1 cellular context compared by ENCODE assay signal in the genomic region with DNA sequence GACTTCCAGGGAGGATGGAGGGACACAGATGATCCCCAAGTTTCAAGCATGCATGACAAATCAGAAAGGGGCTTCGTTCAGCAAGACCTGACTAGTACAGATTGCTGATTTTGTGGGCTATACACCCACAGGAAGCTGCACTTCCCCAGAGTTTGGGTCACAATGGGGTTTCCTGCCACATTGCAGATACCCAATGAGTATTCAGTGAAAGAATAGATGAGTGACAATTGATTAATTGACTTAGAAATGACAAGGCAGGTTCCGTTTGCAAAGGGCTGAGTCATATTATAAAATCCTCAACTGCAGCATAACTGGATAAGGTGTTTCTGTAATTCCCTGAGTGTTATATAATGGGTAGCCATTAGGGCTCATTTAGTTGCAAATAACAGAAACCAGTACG.
TF ChIP-seq lines count a peak whose summit lies in the region.

No MANE protein-coding gene starts in this region.

TF ChIP-seq in K562, 482 proteins besides CTCF, POLR2A, EP300 and RAD21 (continued from another document and continues in another):
- TF ChIP-seq, protein P1, sequence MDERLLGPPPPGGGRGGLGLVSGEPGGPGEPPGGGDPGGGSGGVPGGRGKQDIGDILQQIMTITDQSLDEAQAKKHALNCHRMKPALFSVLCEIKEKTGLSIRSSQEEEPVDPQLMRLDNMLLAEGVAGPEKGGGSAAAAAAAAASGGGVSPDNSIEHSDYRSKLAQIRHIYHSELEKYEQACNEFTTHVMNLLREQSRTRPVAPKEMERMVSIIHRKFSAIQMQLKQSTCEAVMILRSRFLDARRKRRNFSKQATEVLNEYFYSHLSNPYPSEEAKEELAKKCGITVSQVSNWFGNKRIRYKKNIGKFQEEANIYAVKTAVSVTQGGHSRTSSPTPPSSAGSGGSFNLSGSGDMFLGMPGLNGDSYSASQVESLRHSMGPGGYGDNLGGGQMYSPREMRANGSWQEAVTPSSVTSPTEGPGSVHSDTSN (CRISPR knock-in tag; IDR thresholded peaks at IDR 0.05; ENCODE audit: low read depth): no peak
- TF ChIP-seq, protein P1 (tag; conservative IDR thresholded peaks at IDR 0.05; ENCODE audit: low read depth): peak; percentile 85
- TF ChIP-seq RB1 (IDR thresholded peaks at IDR 0.05; ENCODE audit: low read depth): no peak
- TF ChIP-seq ZFPM2 (CRISPR knock-in tag; IDR thresholded peaks at IDR 0.05): no peak
- TF ChIP-seq, protein P2, sequence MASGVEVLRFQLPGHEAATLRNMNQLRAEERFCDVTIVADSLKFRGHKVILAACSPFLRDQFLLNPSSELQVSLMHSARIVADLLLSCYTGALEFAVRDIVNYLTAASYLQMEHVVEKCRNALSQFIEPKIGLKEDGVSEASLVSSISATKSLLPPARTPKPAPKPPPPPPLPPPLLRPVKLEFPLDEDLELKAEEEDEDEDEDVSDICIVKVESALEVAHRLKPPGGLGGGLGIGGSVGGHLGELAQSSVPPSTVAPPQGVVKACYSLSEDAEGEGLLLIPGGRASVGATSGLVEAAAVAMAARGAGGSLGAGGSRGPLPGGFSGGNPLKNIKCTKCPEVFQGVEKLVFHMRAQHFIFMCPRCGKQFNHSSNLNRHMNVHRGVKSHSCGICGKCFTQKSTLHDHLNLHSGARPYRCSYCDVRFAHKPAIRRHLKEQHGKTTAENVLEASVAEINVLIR (CRISPR knock-in tag; IDR thresholded peaks at IDR 0.05): no peak
- TF ChIP-seq FOSL1 (tag; conservative IDR thresholded peaks at IDR 0.05): no peak
- TF ChIP-seq TCFL5 (CRISPR knock-in tag; conservative IDR thresholded peaks at IDR 0.05): no peak
- TF ChIP-seq GABPB2 (CRISPR knock-in tag; conservative IDR thresholded peaks at IDR 0.05): no peak
- TF ChIP-seq TGIF2 (CRISPR knock-in tag; IDR thresholded peaks at IDR 0.05): no peak
- TF ChIP-seq ZNF589 (CRISPR knock-in tag; IDR thresholded peaks at IDR 0.05; ENCODE audit: low read depth): no peak
- no peak for TF ChIP-seq ZSCAN32 (CRISPR knock-in tag; IDR thresholded peaks at IDR 0.05)
- no peak for TF ChIP-seq ZEB2 (IDR thresholded peaks at IDR 0.05)
- TF ChIP-seq NFE2 (IDR thresholded peaks at IDR 0.05; ENCODE audit: low read depth): peak; percentile 82
- TF ChIP-seq, protein P3, sequence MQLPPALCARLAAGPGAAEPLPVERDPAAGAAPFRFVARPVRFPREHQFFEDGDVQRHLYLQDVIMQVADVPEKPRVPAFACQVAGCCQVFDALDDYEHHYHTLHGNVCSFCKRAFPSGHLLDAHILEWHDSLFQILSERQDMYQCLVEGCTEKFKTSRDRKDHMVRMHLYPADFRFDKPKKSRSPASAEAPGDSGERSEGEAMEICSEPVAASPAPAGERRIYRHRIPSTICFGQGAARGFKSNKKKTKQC (CRISPR knock-in tag; IDR thresholded peaks at IDR 0.05): no peak
- no peak for TF ChIP-seq MXD1 (CRISPR knock-in tag; IDR thresholded peaks at IDR 0.05; ENCODE audit: borderline replicate concordance, poor library complexity, severe bottlenecking)
- TF ChIP-seq CREM (IDR thresholded peaks at IDR 0.05; ENCODE audit: low read depth): no peak
- TF ChIP-seq CREB1 (IDR thresholded peaks at IDR 0.05): no peak
- no peak for TF ChIP-seq CREB1 (CRISPR knock-in tag; IDR thresholded peaks at IDR 0.05)
- no peak for TF ChIP-seq ARHGAP35 (IDR thresholded peaks at IDR 0.05; ENCODE audit: partially characterized antibody)
- TF ChIP-seq ZNF778 (CRISPR knock-in tag; IDR thresholded peaks at IDR 0.05): no peak
- peak; percentile 74 for TF ChIP-seq PKNOX1 (IDR thresholded peaks at IDR 0.05)
- TF ChIP-seq, protein P4, sequence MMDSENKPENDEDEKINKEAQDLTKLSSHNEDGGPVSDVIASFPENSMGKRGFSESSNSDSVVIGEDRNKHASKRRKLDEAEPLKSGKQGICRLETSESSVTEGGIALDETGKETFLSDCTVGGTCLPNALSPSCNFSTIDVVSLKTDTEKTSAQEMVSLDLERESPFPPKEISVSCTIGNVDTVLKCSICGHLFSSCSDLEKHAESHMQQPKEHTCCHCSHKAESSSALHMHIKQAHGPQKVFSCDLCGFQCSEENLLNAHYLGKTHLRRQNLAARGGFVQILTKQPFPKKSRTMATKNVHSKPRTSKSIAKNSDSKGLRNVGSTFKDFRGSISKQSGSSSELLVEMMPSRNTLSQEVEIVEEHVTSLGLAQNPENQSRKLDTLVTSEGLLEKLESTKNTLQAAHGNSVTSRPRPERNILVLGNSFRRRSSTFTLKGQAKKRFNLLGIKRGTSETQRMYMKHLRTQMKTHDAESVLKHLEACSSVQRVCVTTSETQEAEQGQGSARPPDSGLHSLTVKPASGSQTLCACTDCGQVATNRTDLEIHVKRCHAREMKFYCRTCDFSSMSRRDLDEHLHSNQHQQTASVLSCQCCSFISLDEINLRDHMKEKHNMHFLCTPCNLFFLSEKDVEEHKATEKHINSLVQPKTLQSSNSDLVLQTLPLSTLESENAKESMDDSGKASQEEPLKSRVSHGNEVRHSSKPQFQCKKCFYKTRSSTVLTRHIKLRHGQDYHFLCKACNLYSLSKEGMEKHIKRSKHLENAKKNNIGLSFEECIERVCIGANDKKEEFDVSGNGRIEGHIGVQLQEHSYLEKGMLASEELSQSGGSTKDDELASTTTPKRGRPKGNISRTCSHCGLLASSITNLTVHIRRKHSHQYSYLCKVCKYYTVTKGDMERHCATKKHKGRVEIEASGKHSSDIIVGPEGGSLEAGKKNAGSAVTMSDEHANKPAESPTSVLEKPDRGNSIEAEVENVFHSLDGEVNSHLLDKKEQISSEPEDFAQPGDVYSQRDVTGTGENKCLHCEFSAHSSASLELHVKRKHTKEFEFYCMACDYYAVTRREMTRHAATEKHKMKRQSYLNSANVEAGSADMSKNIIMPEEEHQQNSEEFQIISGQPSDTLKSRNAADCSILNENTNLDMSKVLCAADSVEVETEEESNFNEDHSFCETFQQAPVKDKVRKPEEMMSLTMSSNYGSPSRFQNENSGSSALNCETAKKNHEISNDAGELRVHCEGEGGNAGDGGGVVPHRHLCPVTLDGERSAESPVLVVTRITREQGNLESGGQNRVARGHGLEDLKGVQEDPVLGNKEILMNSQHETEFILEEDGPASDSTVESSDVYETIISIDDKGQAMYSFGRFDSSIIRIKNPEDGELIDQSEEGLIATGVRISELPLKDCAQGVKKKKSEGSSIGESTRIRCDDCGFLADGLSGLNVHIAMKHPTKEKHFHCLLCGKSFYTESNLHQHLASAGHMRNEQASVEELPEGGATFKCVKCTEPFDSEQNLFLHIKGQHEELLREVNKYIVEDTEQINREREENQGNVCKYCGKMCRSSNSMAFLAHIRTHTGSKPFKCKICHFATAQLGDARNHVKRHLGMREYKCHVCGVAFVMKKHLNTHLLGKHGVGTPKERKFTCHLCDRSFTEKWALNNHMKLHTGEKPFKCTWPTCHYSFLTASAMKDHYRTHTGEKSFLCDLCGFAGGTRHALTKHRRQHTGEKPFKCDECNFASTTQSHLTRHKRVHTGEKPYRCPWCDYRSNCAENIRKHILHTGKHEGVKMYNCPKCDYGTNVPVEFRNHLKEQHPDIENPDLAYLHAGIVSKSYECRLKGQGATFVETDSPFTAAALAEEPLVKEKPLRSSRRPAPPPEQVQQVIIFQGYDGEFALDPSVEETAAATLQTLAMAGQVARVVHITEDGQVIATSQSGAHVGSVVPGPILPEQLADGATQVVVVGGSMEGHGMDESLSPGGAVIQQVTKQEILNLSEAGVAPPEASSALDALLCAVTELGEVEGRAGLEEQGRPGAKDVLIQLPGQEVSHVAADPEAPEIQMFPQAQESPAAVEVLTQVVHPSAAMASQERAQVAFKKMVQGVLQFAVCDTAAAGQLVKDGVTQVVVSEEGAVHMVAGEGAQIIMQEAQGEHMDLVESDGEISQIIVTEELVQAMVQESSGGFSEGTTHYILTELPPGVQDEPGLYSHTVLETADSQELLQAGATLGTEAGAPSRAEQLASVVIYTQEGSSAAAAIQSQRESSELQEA (IDR thresholded peaks at IDR 0.05; ENCODE audit: low read depth): no peak
- TF ChIP-seq ZNF143 (CRISPR knock-in tag; IDR thresholded peaks at IDR 0.05): no peak
- TF ChIP-seq ZNF785 (CRISPR knock-in tag; IDR thresholded peaks at IDR 0.05): no peak
- no peak for TF ChIP-seq PTBP1 (IDR thresholded peaks at IDR 0.05; ENCODE audit: low read depth, low read length)
- TF ChIP-seq, protein P5, sequence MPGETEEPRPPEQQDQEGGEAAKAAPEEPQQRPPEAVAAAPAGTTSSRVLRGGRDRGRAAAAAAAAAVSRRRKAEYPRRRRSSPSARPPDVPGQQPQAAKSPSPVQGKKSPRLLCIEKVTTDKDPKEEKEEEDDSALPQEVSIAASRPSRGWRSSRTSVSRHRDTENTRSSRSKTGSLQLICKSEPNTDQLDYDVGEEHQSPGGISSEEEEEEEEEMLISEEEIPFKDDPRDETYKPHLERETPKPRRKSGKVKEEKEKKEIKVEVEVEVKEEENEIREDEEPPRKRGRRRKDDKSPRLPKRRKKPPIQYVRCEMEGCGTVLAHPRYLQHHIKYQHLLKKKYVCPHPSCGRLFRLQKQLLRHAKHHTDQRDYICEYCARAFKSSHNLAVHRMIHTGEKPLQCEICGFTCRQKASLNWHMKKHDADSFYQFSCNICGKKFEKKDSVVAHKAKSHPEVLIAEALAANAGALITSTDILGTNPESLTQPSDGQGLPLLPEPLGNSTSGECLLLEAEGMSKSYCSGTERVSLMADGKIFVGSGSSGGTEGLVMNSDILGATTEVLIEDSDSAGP (CRISPR knock-in tag; IDR thresholded peaks at IDR 0.05): no peak
- TF ChIP-seq TRIM28 (IDR thresholded peaks at IDR 0.05): no peak
- TF ChIP-seq PHF21A (IDR thresholded peaks at IDR 0.05; ENCODE audit: borderline replicate concordance, low read depth): no peak
- TF ChIP-seq ZNF764 (CRISPR knock-in tag; IDR thresholded peaks at IDR 0.05; ENCODE audit: low read depth): no peak
- TF ChIP-seq MAFG (tag; conservative IDR thresholded peaks at IDR 0.05): peak; percentile 74
- TF ChIP-seq FOXA3 (CRISPR knock-in tag; conservative IDR thresholded peaks at IDR 0.05 in 1 of 2, IDR thresholded peaks at IDR 0.05 in 1 of 2): no peak
- TF ChIP-seq FUS (optimal IDR thresholded peaks at IDR 0.05; ENCODE audit: low read depth, low read length): no peak
- no peak for TF ChIP-seq CEBPG (CRISPR knock-in tag; IDR thresholded peaks at IDR 0.05)
- no peak for TF ChIP-seq CEBPG (tag; conservative IDR thresholded peaks at IDR 0.05 in 1 of 2, IDR thresholded peaks at IDR 0.05 in 1 of 2)
- TF ChIP-seq SMARCA4 (IDR thresholded peaks at IDR 0.05): no peak
- no peak for TF ChIP-seq KHSRP (IDR thresholded peaks at IDR 0.05)
- TF ChIP-seq MAFK (IDR thresholded peaks at IDR 0.05; ENCODE audit: low read length): peak; percentile 40; the same call in 1 of the 2 replicates
- TF ChIP-seq, protein P6, sequence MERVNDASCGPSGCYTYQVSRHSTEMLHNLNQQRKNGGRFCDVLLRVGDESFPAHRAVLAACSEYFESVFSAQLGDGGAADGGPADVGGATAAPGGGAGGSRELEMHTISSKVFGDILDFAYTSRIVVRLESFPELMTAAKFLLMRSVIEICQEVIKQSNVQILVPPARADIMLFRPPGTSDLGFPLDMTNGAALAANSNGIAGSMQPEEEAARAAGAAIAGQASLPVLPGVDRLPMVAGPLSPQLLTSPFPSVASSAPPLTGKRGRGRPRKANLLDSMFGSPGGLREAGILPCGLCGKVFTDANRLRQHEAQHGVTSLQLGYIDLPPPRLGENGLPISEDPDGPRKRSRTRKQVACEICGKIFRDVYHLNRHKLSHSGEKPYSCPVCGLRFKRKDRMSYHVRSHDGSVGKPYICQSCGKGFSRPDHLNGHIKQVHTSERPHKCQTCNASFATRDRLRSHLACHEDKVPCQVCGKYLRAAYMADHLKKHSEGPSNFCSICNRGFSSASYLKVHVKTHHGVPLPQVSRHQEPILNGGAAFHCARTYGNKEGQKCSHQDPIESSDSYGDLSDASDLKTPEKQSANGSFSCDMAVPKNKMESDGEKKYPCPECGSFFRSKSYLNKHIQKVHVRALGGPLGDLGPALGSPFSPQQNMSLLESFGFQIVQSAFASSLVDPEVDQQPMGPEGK (CRISPR knock-in tag; IDR thresholded peaks at IDR 0.05; ENCODE audit: borderline replicate concordance): no peak
- TF ChIP-seq, protein P7, sequence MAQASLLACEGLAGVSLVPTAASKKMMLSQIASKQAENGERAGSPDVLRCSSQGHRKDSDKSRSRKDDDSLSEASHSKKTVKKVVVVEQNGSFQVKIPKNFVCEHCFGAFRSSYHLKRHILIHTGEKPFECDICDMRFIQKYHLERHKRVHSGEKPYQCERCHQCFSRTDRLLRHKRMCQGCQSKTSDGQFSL (CRISPR knock-in tag; IDR thresholded peaks at IDR 0.05): no peak
- TF ChIP-seq, protein P7 (tag; IDR thresholded peaks at IDR 0.05): no peak
- TF ChIP-seq BDP1 (IDR thresholded peaks at IDR 0.05; ENCODE audit: insufficient read depth, insufficient read length): no peak
- no peak for TF ChIP-seq NCOA4 (IDR thresholded peaks at IDR 0.05; ENCODE audit: partially characterized antibody)
- 0 out of 2 replicates have a peak, but pooled peaks have one; percentile 3 for TF ChIP-seq CBFA2T2 (conservative IDR thresholded peaks at IDR 0.05)
- no peak for TF ChIP-seq CHD2 (IDR thresholded peaks at IDR 0.05; ENCODE audit: low read depth, low read length)
- TF ChIP-seq ILF3 (IDR thresholded peaks at IDR 0.05; ENCODE audit: borderline replicate concordance): no peak
